Comparison of ENCODE assay signal across 8 cellular contexts in genomic region chr1:41802532-41803501, GRCh38.
DNase-seq lines count a peak whose midpoint lies in the region; ATAC-seq and TF ChIP-seq lines count a peak whose summit lies in the region.

No MANE protein-coding gene starts in this region.

- no peaks in the 10 kb centered on the region for H3K27me3 ChIP-seq in uterus

- POLR2A ChIA-PET in activated CD4-positive, alpha-beta memory T cell treated with anti-CD3 and anti-CD28 coated beads, Interleukin-2, amount 10 ng/mL, durations not matched to agents 7 days and 5 days (lab: Charles Lee), result interaction anchor here (0.9 to 6.6 kb wide), 10 partner anchors 9 to 136 kb away, joined by 3 to 53 read pairs (median 6); no protein-coding TSS in a partner anchor

- H3K27ac ChIP-seq in uterus, result no peak overlapping the region

- no peaks in the 10 kb centered on the region for H3K36me3 ChIP-seq in uterus

- no peak overlapping the region for H3K4me3 ChIP-seq in uterus

- no peaks in the 10 kb centered on the region for H3K9me3 ChIP-seq in uterus

- peak overlapping the region; percentile 33 for H3K4me3 Mint-ChIP-seq in activated CD4-positive, alpha-beta memory T cell treated with anti-CD3 and anti-CD28 coated beads, Interleukin-2, amount 10 ng/mL, durations not matched to agents 7 days and 5 days
- H3K4me3 Mint-ChIP-seq in immature natural killer cell, result peak overlapping the region; percentile 63 to 85 (median 82)

- H3K27me3 Mint-ChIP-seq in activated CD4-positive, alpha-beta memory T cell treated with anti-CD3 and anti-CD28 coated beads, Interleukin-2, amount 10 ng/mL, durations not matched to agents 7 days and 5 days, result no peaks in the 10 kb centered on the region
- peaks cover 0 to 7% (median 0%) of the 10 kb centered on the region in 3 donors for H3K27me3 Mint-ChIP-seq in immature natural killer cell (ENCODE audit: low read depth in 3 of 3)

- no peaks in the 10 kb centered on the region for H3K9me3 Mint-ChIP-seq in activated CD4-positive, alpha-beta memory T cell treated with anti-CD3 and anti-CD28 coated beads, Interleukin-2, amount 10 ng/mL, durations not matched to agents 7 days and 5 days
- H3K9me3 Mint-ChIP-seq in immature natural killer cell, result no peaks in the 10 kb centered on the region

- TF ChIP-seq POLR2A in uterus (IDR thresholded peaks at IDR 0.05), result no peak

- DNase-seq in activated CD4-positive, alpha-beta memory T cell treated with anti-CD3 and anti-CD28 coated beads, Interleukin-2, amount 10 ng/mL, durations not matched to agents 7 days and 5 days, result peak; percentile 61
- peak; percentile 72 to 76 (median 73) for DNase-seq in immature natural killer cell
- DNase-seq in uterus, result peak; percentile 27 to 28
- DNase-seq in activated CD8-positive, alpha-beta memory T cell treated with anti-CD3 and anti-CD28 coated beads, Interleukin-2, amount 50 U/mL, for 48 hours, result no peak

- ATAC-seq in GM18498 (IDR thresholded peaks at IDR 0.05; ENCODE audit: unreplicated experiment) (peak; percentile 63), HG03378 (IDR thresholded peaks at IDR 0.05; ENCODE audit: unreplicated experiment) (peak; percentile 44), HG02870 (IDR thresholded peaks at IDR 0.05; ENCODE audit: unreplicated experiment) (no peak), HG03354 (IDR thresholded peaks at IDR 0.05; ENCODE audit: poor library complexity, severe bottlenecking, unreplicated experiment) (no peak)

- intact Hi-C loops in uterus (cut with DNase I; ENCODE audit: low total_unique reads), result no loop called here

- peak overlapping the region; percentile 89 for H3K27ac Mint-ChIP-seq in activated CD4-positive, alpha-beta memory T cell treated with anti-CD3 and anti-CD28 coated beads, Interleukin-2, amount 10 ng/mL, durations not matched to agents 7 days and 5 days
- H3K27ac Mint-ChIP-seq in immature natural killer cell, result peak overlapping the region; percentile 87 to 100 (median 95)

- TF ChIP-seq CTCF in uterus (IDR thresholded peaks at IDR 0.05), result no peak

- peaks cover 91% of the 10 kb centered on the region for H3K4me1 Mint-ChIP-seq in activated CD4-positive, alpha-beta memory T cell treated with anti-CD3 and anti-CD28 coated beads, Interleukin-2, amount 10 ng/mL, durations not matched to agents 7 days and 5 days
- H3K4me1 Mint-ChIP-seq in immature natural killer cell, result peaks cover 90 to 92% of the 10 kb centered on the region in 2 donors

- no peaks in the 10 kb centered on the region for H3K4me1 ChIP-seq in uterus

- CTCF ChIA-PET in activated CD4-positive, alpha-beta memory T cell treated with anti-CD3 and anti-CD28 coated beads, Interleukin-2, amount 10 ng/mL, durations not matched to agents 7 days and 5 days (lab: Charles Lee), result interaction anchor here (0.6 to 4.4 kb wide), 10 partner anchors 9 to 229 kb away, joined by 3 to 24 read pairs (median 6); no protein-coding TSS in a partner anchor

- peaks cover 24% of the 10 kb centered on the region for H3K36me3 Mint-ChIP-seq in activated CD4-positive, alpha-beta memory T cell treated with anti-CD3 and anti-CD28 coated beads, Interleukin-2, amount 10 ng/mL, durations not matched to agents 7 days and 5 days (ENCODE audit: low read depth)
- H3K36me3 Mint-ChIP-seq in immature natural killer cell, result peaks cover 0 to 8% (median 8%) of the 10 kb centered on the region in 3 donors

Comparison
In these comparisons a context has a peak if more than half of its experiments do, and no peak if none do; other contexts are left out.
1. ATAC-seq: peak in GM18498 (single experiment) and HG03378 (single experiment); none in HG02870 (single experiment) and HG03354 (single experiment).